In the genomic region with DNA sequence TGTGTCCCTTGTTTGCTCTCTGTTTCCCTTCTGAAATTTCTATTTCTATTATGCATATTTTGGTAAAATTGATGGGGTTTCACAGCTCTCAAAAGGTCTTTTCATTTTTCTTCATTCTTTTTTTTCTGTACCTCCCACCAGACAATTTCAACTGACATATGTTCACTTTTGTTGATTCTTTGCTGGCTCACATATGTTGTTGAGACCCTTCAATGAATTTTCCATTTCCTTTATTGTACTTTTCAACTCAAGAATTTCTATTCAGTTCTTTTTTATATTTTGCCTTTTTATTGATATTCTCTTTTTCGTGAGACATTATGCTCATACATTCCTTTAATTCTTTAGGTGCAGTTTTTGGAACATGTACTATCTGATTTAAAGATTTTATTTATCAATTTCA, we compare ENCODE assay signal across 36 cellular contexts.
DNase-seq lines count a peak whose midpoint lies in the region; ATAC-seq, FAIRE-seq and TF ChIP-seq lines count a peak whose summit lies in the region.
"Had no signal": no experiment of that assay in that cellular context is flagged by ENCODE, and none has a peak within 500 bp of the region (broad histone marks: within the 10 kb centered on the region; RNA-seq: fewer than 3 reads in every experiment).

No MANE protein-coding gene starts in this region.

- no peak for ATAC-seq in K562
- ATAC-seq: A549; CD8-positive, alpha-beta T cell had no signal

- H3K27ac ChIP-seq in HEK293 (ENCODE audit: extremely low read depth, low read depth, low read length), result no peak overlapping the region
- H3K27ac ChIP-seq in OCI-LY7 (ENCODE audit: low read depth, low read length, poor library complexity, severe bottlenecking), result no peak overlapping the region
- H3K27ac ChIP-seq in K562 (ENCODE audit: extremely low read depth, low read depth, low read length), result no peak overlapping the region
- H3K27ac ChIP-seq in thyroid gland, result no peak overlapping the region
- H3K27ac ChIP-seq: 22Rv1; A549; BLaER1; BLaER1 treated with 17β-estradiol and CSF1 and Interleukin-3, amounts not matched to agents 10 nM and 100 nM; C4-2B had no signal

- H4K20me1 ChIP-seq in OCI-LY7 (ENCODE audit: insufficient read depth, low read length), result no peaks in the 10 kb centered on the region
- H4K20me1 ChIP-seq in K562 (replicated peaks; ENCODE audit: control insufficient read depth, insufficient read depth, low read length), result no peaks in the 10 kb centered on the region
- H4K20me1 ChIP-seq: BLaER1; BLaER1 treated with 17β-estradiol and CSF1 and Interleukin-3, amounts not matched to agents 10 nM and 100 nM had no signal

- H3K27me3 Mint-ChIP-seq in Caco-2 (ENCODE audit: insufficient read depth, unreplicated experiment) (peaks cover 6% of the 10 kb centered on the region), mesothelial cell of epicardium (ENCODE audit: low read depth) (peaks cover 15% of the 10 kb centered on the region)
- H3K27me3 Mint-ChIP-seq: B cell; CD8-positive, alpha-beta memory T cell had no signal

- H3K9me3 Mint-ChIP-seq in Caco-2 (ENCODE audit: unreplicated experiment), result no peaks in the 10 kb centered on the region
- H3K9me3 Mint-ChIP-seq in mesothelial cell of epicardium, result peaks cover 14% of the 10 kb centered on the region

- intact Hi-C loops in OCI-LY7 (cut with micrococcal nuclease; ENCODE audit: unreplicated experiment), result loop anchor here (10.0 kb wide), 1 partner anchor 152 kb away; no protein-coding TSS in a partner anchor
- intact Hi-C loops in K562 (cut with micrococcal nuclease), result loop anchor here (10.0 kb wide), 1 partner anchor 152 kb away; no protein-coding TSS in a partner anchor
- intact Hi-C loops in thyroid gland (cut with DNase I), result loop anchor here (10.0 kb wide), 1 partner anchor 152 kb away; no protein-coding TSS in a partner anchor
- intact Hi-C loops in Caco-2 (cut with micrococcal nuclease; ENCODE audit: unreplicated experiment), result loop anchor here (10.0 kb wide), 1 partner anchor 1042 kb away; no protein-coding TSS in a partner anchor

- no peaks in the 10 kb centered on the region for H3K79me2 ChIP-seq in OCI-LY7 (ENCODE audit: insufficient read depth, low read depth, low read length)
- no peaks in the 10 kb centered on the region for H3K79me2 ChIP-seq in K562 (ENCODE audit: control insufficient read depth, insufficient read depth, low read length)

- DNase-seq in OCI-LY7 (ENCODE audit: low spot score), result peak; percentile 4
- no peak for DNase-seq in K562 (ENCODE audit: extremely low read depth in 1 of 4, low spot score in 3 of 4)
- DNase-seq in thyroid gland, result no peak
- no peak for DNase-seq in Caco-2
- DNase-seq in mesothelial cell of epicardium (ENCODE audit: low spot score in 2 of 2, unreplicated experiment in 2 of 2), result no peak
- DNase-seq in NCI-H446 treated with DMSO at 0.1 percent for 48 hours (lab: John Stamatoyannopoulos, UW), result no peak
- DNase-seq: 8988T; ACHN; AML-193; BE2C; C1 segment of cervical spinal cord; Calu3; CD4-positive, alpha-beta memory T cell; CD4-positive, alpha-beta T cell; CD4-positive, CD25-positive, alpha-beta regulatory T cell; CD8-positive, alpha-beta memory T cell; CD8-positive, alpha-beta T cell; COR-L47; DMS 273 treated with DMSO at 0.1 percent for 48 hours; DMS153; DMS53; DMS79; DMS79 treated with DMSO at 0.1 percent for 48 hours; DND-41; EL had no signal

- no peak for TF ChIP-seq EP300 in K562 (IDR thresholded peaks at IDR 0.05; ENCODE audit: low read length)

- no peak overlapping the region for H2AFZ ChIP-seq in OCI-LY7 (ENCODE audit: low read length)
- no peak overlapping the region for H2AFZ ChIP-seq in K562 (ENCODE audit: low read depth, low read length)

- no peaks in the 10 kb centered on the region for H3K36me3 Mint-ChIP-seq in Caco-2 (ENCODE audit: insufficient read depth, unreplicated experiment)
- peaks cover 3% of the 10 kb centered on the region for H3K36me3 Mint-ChIP-seq in mesothelial cell of epicardium
- H3K36me3 Mint-ChIP-seq: CD14-positive monocyte; CD4-positive, alpha-beta memory T cell; CD4-positive, CD25-positive, alpha-beta regulatory T cell; CD8-positive, alpha-beta memory T cell; CD8-positive, alpha-beta T cell had no signal

- H3K9me1 ChIP-seq in K562 (ENCODE audit: control insufficient read depth, insufficient read depth, low read length), result no peaks in the 10 kb centered on the region

- POLR2A ChIA-PET in HEK293 (lab: Yijun Ruan, JAX) (interaction anchor here (0.7 kb wide), 1 partner anchor 54 kb away, joined by 3 read pairs; no protein-coding TSS in a partner anchor), OCI-LY7 (lab: Charles Lee) (interaction anchor here (0.6 kb wide), 1 partner anchor 29 kb away, joined by 3 read pairs; no protein-coding TSS in a partner anchor), K562 (lab: Yijun Ruan, JAX) (no interaction called here), Caco-2 (lab: Charles Lee) (no interaction called here)

- no peak overlapping the region for H3K4me3 Mint-ChIP-seq in Caco-2 (ENCODE audit: unreplicated experiment)
- no peak overlapping the region for H3K4me3 Mint-ChIP-seq in mesothelial cell of epicardium
- H3K4me3 Mint-ChIP-seq: B cell; CD14-positive monocyte; CD4-positive, alpha-beta memory T cell; CD4-positive, alpha-beta T cell; CD4-positive, CD25-positive, alpha-beta regulatory T cell; CD8-positive, alpha-beta memory T cell; CD8-positive, alpha-beta T cell had no signal

- H3K36me3 ChIP-seq in HEK293 (ENCODE audit: control insufficient read depth in 2 of 2, insufficient read depth in 1 of 2, low read length in 2 of 2) (no peaks in the 10 kb centered on the region), OCI-LY7 (ENCODE audit: insufficient read depth, low read length) (no peaks in the 10 kb centered on the region), K562 (ENCODE audit: control insufficient read depth, insufficient read depth, low read length) (no peaks in the 10 kb centered on the region), thyroid gland (no peaks in the 10 kb centered on the region), Caco-2 (ENCODE audit: control insufficient read depth, insufficient read depth, low read length) (no peaks in the 10 kb centered on the region)
- H3K36me3 ChIP-seq: BE2C; BLaER1; BLaER1 treated with 17β-estradiol and CSF1 and Interleukin-3, amounts not matched to agents 10 nM and 100 nM had no signal

- in situ Hi-C loops in K562 (cut with MboI), result no loop called here

- H3K4me2 ChIP-seq in OCI-LY7 (ENCODE audit: low read length) (no peak overlapping the region), K562 (ENCODE audit: insufficient read depth, low read length) (no peak overlapping the region)
- H3K4me2 ChIP-seq: A549; BLaER1; BLaER1 treated with 17β-estradiol and CSF1 and Interleukin-3, amounts not matched to agents 10 nM and 100 nM had no signal

- no peak for TF ChIP-seq RAD21 in K562 (CRISPR knock-in tag; conservative IDR thresholded peaks at IDR 0.05 in 1 of 2, IDR thresholded peaks at IDR 0.05 in 1 of 2)

- no TSS peak for BruUV-seq in OCI-LY7 (replicated peaks; lab: Mats Ljungman, UMichigan)
- no TSS peak for BruUV-seq in K562 (replicated peaks; lab: Mats Ljungman, UMichigan)
- no TSS peak for BruUV-seq in Caco-2 (replicated peaks; lab: Mats Ljungman, UMichigan)

- H3K27me3 ChIP-seq in K562 (ENCODE audit: control insufficient read depth in 2 of 2, insufficient read depth in 2 of 2, low read length in 2 of 2) (no peaks in the 10 kb centered on the region), thyroid gland (no peaks in the 10 kb centered on the region), Caco-2 (replicated peaks; ENCODE audit: control insufficient read depth, insufficient read depth, low read length) (no peaks in the 10 kb centered on the region)
- H3K27me3 ChIP-seq: BE2C; BLaER1; BLaER1 treated with 17β-estradiol and CSF1 and Interleukin-3, amounts not matched to agents 10 nM and 100 nM had no signal

- H3K9me3 ChIP-seq in HEK293 (ENCODE audit: control insufficient read depth, insufficient read depth, low read depth, low read length) (no peaks in the 10 kb centered on the region), OCI-LY7 (ENCODE audit: low read length) (no peaks in the 10 kb centered on the region), K562 (replicated peaks; ENCODE audit: control insufficient read depth, insufficient read depth, low read depth, low read length) (no peaks in the 10 kb centered on the region), thyroid gland (no peaks in the 10 kb centered on the region), Caco-2 (peaks cover 5% of the 10 kb centered on the region; the same call in 1 of the 2 replicates)
- H3K9me3 ChIP-seq: A549, BE2C had no signal

- no peak overlapping the region for H3K9ac ChIP-seq in K562 (ENCODE audit: insufficient read depth in 1 of 2, low read depth in 2 of 2, low read length in 2 of 2)
- H3K9ac ChIP-seq: BLaER1; BLaER1 treated with 17β-estradiol and CSF1 and Interleukin-3, amounts not matched to agents 10 nM and 100 nM had no signal

- H3K27ac Mint-ChIP-seq in Caco-2 (ENCODE audit: unreplicated experiment) (no peak overlapping the region), mesothelial cell of epicardium (no peak overlapping the region)
- H3K27ac Mint-ChIP-seq: B cell; CD14-positive monocyte; CD4-positive, alpha-beta memory T cell; CD4-positive, alpha-beta T cell; CD4-positive, CD25-positive, alpha-beta regulatory T cell; CD8-positive, alpha-beta memory T cell; CD8-positive, alpha-beta T cell had no signal

- no peak for FAIRE-seq in K562 (lab: Jason Lieb, UNC)
- FAIRE-seq in endometrium (lab: Jason Lieb, UNC), result peak; percentile 12
- FAIRE-seq: A204.1, A549, D721Med had no signal

- H3K4me1 Mint-ChIP-seq in Caco-2 (ENCODE audit: low read depth, unreplicated experiment) (no peaks in the 10 kb centered on the region), mesothelial cell of epicardium (peaks cover 2% of the 10 kb centered on the region)
- H3K4me1 Mint-ChIP-seq: B cell; CD14-positive monocyte; CD4-positive, alpha-beta memory T cell; CD4-positive, CD25-positive, alpha-beta regulatory T cell; CD8-positive, alpha-beta memory T cell had no signal

- no peaks in the 10 kb centered on the region for H3K9me2 ChIP-seq in OCI-LY7 (ENCODE audit: insufficient read depth, low read length)

- no peak for TF ChIP-seq POLR2A in K562 (conservative IDR thresholded peaks at IDR 0.05)
- no peak for TF ChIP-seq POLR2A in thyroid gland (IDR thresholded peaks at IDR 0.05)

- CTCF ChIA-PET in HEK293 (lab: Yijun Ruan, JAX) (interaction anchor here (0.7 to 5.4 kb wide), 3 partner anchors 9 to 332 kb away, joined by 3 to 100 read pairs (median 7); no protein-coding TSS in a partner anchor), OCI-LY7 (lab: Charles Lee; ENCODE audit: unreplicated experiment) (no interaction called here), K562 (lab: Yijun Ruan, JAX; ENCODE audit: low intra/inter-chr PET ratio) (no interaction called here), Caco-2 (lab: Charles Lee) (no interaction called here)

- H3K4me3 ChIP-seq in HEK293 (ENCODE audit: low read depth, low read length) (no peak overlapping the region), OCI-LY7 (ENCODE audit: low read depth, low read length, poor library complexity, severe bottlenecking) (no peak overlapping the region), K562 (no peak overlapping the region), thyroid gland (replicated peaks in 1 of 3) (no peak overlapping the region), Caco-2 (ENCODE audit: low read depth, low read length) (no peak overlapping the region)
- H3K4me3 ChIP-seq: A549; BLaER1; BLaER1 treated with 17β-estradiol and CSF1 and Interleukin-3, amounts not matched to agents 10 nM and 100 nM had no signal

- no peaks in the 10 kb centered on the region for H3K4me1 ChIP-seq in HEK293 (ENCODE audit: control insufficient read depth, insufficient read depth, low read length)
- no peaks in the 10 kb centered on the region for H3K4me1 ChIP-seq in OCI-LY7 (ENCODE audit: insufficient read depth, low read length, poor library complexity, severe bottlenecking)
- H3K4me1 ChIP-seq in K562 (replicated peaks in 1 of 2; ENCODE audit: control insufficient read depth in 2 of 2, insufficient read depth in 2 of 2, low read length in 2 of 2), result no peaks in the 10 kb centered on the region
- H3K4me1 ChIP-seq in thyroid gland, result no peaks in the 10 kb centered on the region
- H3K4me1 ChIP-seq in Caco-2, result no peaks in the 10 kb centered on the region
- H3K4me1 ChIP-seq: A549; BE2C; BLaER1; BLaER1 treated with 17β-estradiol and CSF1 and Interleukin-3, amounts not matched to agents 10 nM and 100 nM had no signal

- TF ChIP-seq CTCF in HEK293 (tag by site-specific recombination; IDR thresholded peaks at IDR 0.05) (no peak), OCI-LY7 (conservative IDR thresholded peaks at IDR 0.05; ENCODE audit: low read length) (no peak), K562 (IDR thresholded peaks at IDR 0.05 in 2 of 3, conservative IDR thresholded peaks at IDR 0.05 in 1 of 3; ENCODE audit: insufficient read depth in 2 of 3, low read depth in 1 of 3, low read length in 3 of 3) (no peak), thyroid gland (IDR thresholded peaks at IDR 0.05) (no peak), Caco-2 (IDR thresholded peaks at IDR 0.05; ENCODE audit: insufficient read depth in 1 of 2, low read depth in 1 of 2, low read length in 1 of 2, severe bottlenecking in 1 of 2, unreplicated experiment in 1 of 2) (no peak), mesothelial cell of epicardium (IDR thresholded peaks at IDR 0.05; ENCODE audit: unreplicated experiment) (no peak)

- 3% methylated on average over 1 of the region's 1 CpG for WGBS in K562 (ENCODE audit: insufficient coverage, low coverage, missing lambda C conversion rate)
- 85 to 91% methylated on average over 1 of the region's 1 CpG for WGBS in thyroid gland, 2 donors

Comparison
In these comparisons a context has a peak if more than half of its experiments do, and no peak if none do; other contexts are left out.
1. POLR2A ChIA-PET loops: an anchor here in HEK293 (0.7 kb wide) and OCI-LY7 (0.6 kb wide); none called in K562 and Caco-2.
2. Of the 44 proteins assayed by ChIP-seq in both K562 and HEK293: peak only in K562: TRIM28; only in HEK293: SETDB1; in both: none; in neither: 42.